ENCODE assay signal across 22 cellular contexts in genomic region chr3:69119138-69119537, GRCh38. TPM values are rescaled to one million over a fixed set of nuclear protein-coding genes. Genes with fewer than 3 reads are reported as not detected.
DNase-seq lines count a peak whose midpoint lies in the region; ATAC-seq, FAIRE-seq and TF ChIP-seq lines count a peak whose summit lies in the region.
"Had no signal": no experiment of that assay in that cellular context is flagged by ENCODE, and none has a peak within 500 bp of the region (broad histone marks: within the 10 kb centered on the region; RNA-seq: fewer than 3 reads in every experiment).

No MANE protein-coding gene starts in this region.

- no peak overlapping the region for H3K4me3 ChIP-seq in K562
- H3K4me3 ChIP-seq in psoas muscle: peak overlapping the region; percentile 65
- H3K4me3 ChIP-seq: A549 had no signal

- H3K36me3 Mint-ChIP-seq in activated naive CD8-positive, alpha-beta T cell: peaks cover 2% of the 10 kb centered on the region
- H3K36me3 Mint-ChIP-seq in activated naive CD8-positive, alpha-beta T cell treated with anti-CD3 and anti-CD28 coated beads for 36 hours: no peaks in the 10 kb centered on the region

- no peak for TF ChIP-seq EP300 in K562 (IDR thresholded peaks at IDR 0.05; ENCODE audit: low read length)

- H3K4me1 Mint-ChIP-seq in activated naive CD8-positive, alpha-beta T cell (ENCODE audit: low read depth): peaks cover 6% of the 10 kb centered on the region
- peaks cover 5% of the 10 kb centered on the region for H3K4me1 Mint-ChIP-seq in activated naive CD8-positive, alpha-beta T cell treated with anti-CD3 and anti-CD28 coated beads for 36 hours

- H3K9me3 Mint-ChIP-seq in activated naive CD8-positive, alpha-beta T cell (ENCODE audit: low read depth): no peaks in the 10 kb centered on the region
- no peaks in the 10 kb centered on the region for H3K9me3 Mint-ChIP-seq in activated naive CD8-positive, alpha-beta T cell treated with anti-CD3 and anti-CD28 coated beads for 36 hours
- H3K9me3 Mint-ChIP-seq: CD4-positive, alpha-beta T cell; H9 had no signal

- no peak for TF ChIP-seq CTCF in K562 (IDR thresholded peaks at IDR 0.05 in 2 of 3, conservative IDR thresholded peaks at IDR 0.05 in 1 of 3; ENCODE audit: insufficient read depth in 2 of 3, low read depth in 1 of 3, low read length in 3 of 3)
- TF ChIP-seq CTCF in psoas muscle (IDR thresholded peaks at IDR 0.05): no peak

- peak overlapping the region; percentile 32; the same call in 1 of the 2 replicates for H3K4me2 ChIP-seq in K562 (ENCODE audit: insufficient read depth, low read length)
- H3K4me2 ChIP-seq: A549 had no signal

- no peaks in the 10 kb centered on the region for H3K79me2 ChIP-seq in K562 (ENCODE audit: control insufficient read depth, insufficient read depth, low read length)

- CTCF ChIA-PET in K562 (lab: Yijun Ruan, JAX; ENCODE audit: low intra/inter-chr PET ratio): no interaction called here

- H3K27ac Mint-ChIP-seq in activated naive CD8-positive, alpha-beta T cell: peak overlapping the region; percentile 31
- no peak overlapping the region for H3K27ac Mint-ChIP-seq in activated naive CD8-positive, alpha-beta T cell treated with anti-CD3 and anti-CD28 coated beads for 36 hours
- H3K27ac Mint-ChIP-seq: CD4-positive, alpha-beta T cell; H9 had no signal

- BruUV-seq in K562 (replicated peaks; lab: Mats Ljungman, UMichigan): no TSS peak

- H2AFZ ChIP-seq in K562 (ENCODE audit: low read depth, low read length): peak overlapping the region; percentile 62; the same call in 1 of the 2 replicates

- no peaks in the 10 kb centered on the region for H4K20me1 ChIP-seq in K562 (replicated peaks; ENCODE audit: control insufficient read depth, insufficient read depth, low read length)

- in situ Hi-C loops in K562 (cut with MboI): no loop called here

- POLR2A ChIA-PET in K562 (lab: Yijun Ruan, JAX): interaction anchor here (0.8 to 0.9 kb wide), 2 partner anchors 12 to 74 kb away, joined by 3 read pairs; no protein-coding TSS in a partner anchor

- H3K27me3 ChIP-seq in K562 (ENCODE audit: control insufficient read depth in 2 of 2, insufficient read depth in 2 of 2, low read length in 2 of 2): no peaks in the 10 kb centered on the region
- no peaks in the 10 kb centered on the region for H3K27me3 ChIP-seq in psoas muscle (ENCODE audit: insufficient read depth in 3 of 3, low read length in 2 of 3)

- intact Hi-C loops in K562 (cut with micrococcal nuclease) (no loop called here), psoas muscle (cut with DNase I) (loop anchor here in 1 of 2 donors (5.0 kb wide), 1 partner anchor 37 kb away; the partner anchor contains the start of genes ARL6IP5 and UBA3)

- no peak for FAIRE-seq in K562 (lab: Jason Lieb, UNC)
- FAIRE-seq: A549, D721Med, G401.6, GM12891, GM18507 had no signal

- DNase-seq in activated naive CD8-positive, alpha-beta T cell treated with anti-CD3 and anti-CD28 coated beads for 36 hours: no peak
- DNase-seq in K562 (ENCODE audit: extremely low read depth in 1 of 4, low spot score in 3 of 4) (no peak), psoas muscle (no peak), cerebellar cortex (ENCODE audit: low spot score) (no peak), globus pallidus (ENCODE audit: low spot score) (no peak)
- DNase-seq: AML-193; Caco-2; CD4-positive, alpha-beta T cell; GOT3; H9; IMR-90 had no signal

- no peak overlapping the region for H3K4me3 Mint-ChIP-seq in activated naive CD8-positive, alpha-beta T cell
- no peak overlapping the region for H3K4me3 Mint-ChIP-seq in activated naive CD8-positive, alpha-beta T cell treated with anti-CD3 and anti-CD28 coated beads for 36 hours
- H3K4me3 Mint-ChIP-seq: CD4-positive, alpha-beta T cell; H9 had no signal

- H3K36me3 ChIP-seq in K562 (ENCODE audit: control insufficient read depth, insufficient read depth, low read length) (no peaks in the 10 kb centered on the region), psoas muscle (ENCODE audit: insufficient read depth in 1 of 2, low read depth in 1 of 2) (peaks cover 0 to 12% of the 10 kb centered on the region in 2 donors)

- no peak for TF ChIP-seq POLR2A in K562 (conservative IDR thresholded peaks at IDR 0.05)

- H3K27me3 Mint-ChIP-seq in activated naive CD8-positive, alpha-beta T cell: no peaks in the 10 kb centered on the region
- no peaks in the 10 kb centered on the region for H3K27me3 Mint-ChIP-seq in activated naive CD8-positive, alpha-beta T cell treated with anti-CD3 and anti-CD28 coated beads for 36 hours
- H3K27me3 Mint-ChIP-seq: CD4-positive, alpha-beta T cell had no signal

- no peak overlapping the region for H3K9ac ChIP-seq in K562 (ENCODE audit: insufficient read depth in 1 of 2, low read depth in 2 of 2, low read length in 2 of 2)

- 35% methylated on average over 5 of the region's 6 CpGs for WGBS in K562 (ENCODE audit: insufficient coverage, low coverage, missing lambda C conversion rate)
- 41 to 59% (median 54%) methylated on average over 6 of the region's 6 CpGs for WGBS in psoas muscle, 3 donors

- H3K4me1 ChIP-seq in K562 (replicated peaks in 1 of 2; ENCODE audit: control insufficient read depth in 2 of 2, insufficient read depth in 2 of 2, low read length in 2 of 2) (no peaks in the 10 kb centered on the region; a peak in 1 of 5 replicates), psoas muscle (peaks cover 38% of the 10 kb centered on the region)
- H3K4me1 ChIP-seq: A549 had no signal

- H3K9me3 ChIP-seq in K562 (replicated peaks; ENCODE audit: control insufficient read depth, insufficient read depth, low read depth, low read length) (no peaks in the 10 kb centered on the region), psoas muscle (no peaks in the 10 kb centered on the region)
- H3K9me3 ChIP-seq: A549, Caco-2 had no signal

- H3K9me1 ChIP-seq in K562 (ENCODE audit: control insufficient read depth, insufficient read depth, low read length): no peaks in the 10 kb centered on the region

- H3K27ac ChIP-seq in K562 (ENCODE audit: extremely low read depth, low read depth, low read length) (no peak overlapping the region), psoas muscle (peak overlapping the region; percentile 98), temporal lobe (ENCODE audit: low read depth, low read length) (peak overlapping the region; percentile 44)
- H3K27ac ChIP-seq: 22Rv1, A549, C4-2B, HL-60 had no signal

- TF ChIP-seq RAD21 in K562 (CRISPR knock-in tag; conservative IDR thresholded peaks at IDR 0.05 in 1 of 2, IDR thresholded peaks at IDR 0.05 in 1 of 2): no peak

- ATAC-seq in K562: no peak
- peak; percentile 22 to 39 (median 32) for ATAC-seq in psoas muscle
- ATAC-seq: A549 had no signal

RNA-seq across cellular contexts. Expression of gene LMOD3, which starts 3.3 kb away (rescaled TPM):
- not detected for total RNA-seq in activated naive CD8-positive, alpha-beta T cell treated with anti-CD3 and anti-CD28 coated beads for 36 hours
- total RNA-seq in K562 (2011; cell fraction: chromatin; rRNA removed; ENCODE audit: low replicate concordance): not detected in 2 replicates
- total RNA-seq in K562 (2011; cell fraction: nucleolus; rRNA removed): not detected in 2 replicates
- total RNA-seq in K562 (2011; cell fraction: nucleoplasm; rRNA removed): not detected in 2 replicates
- total RNA-seq in K562 (2014; rRNA removed): not detected in 2 replicates
- not detected in 2 replicates for total RNA-seq in K562 (2014; rRNA removed; fragmentation: Illumina TruSeq; extraction: Trizol)
- not detected in 2 replicates for total RNA-seq in K562 (2015; rRNA removed; fragmentation: Illumina TruSeq; extraction: Trizol)
- total RNA-seq in K562 (2021): not detected in 2 replicates
- not detected in 2 replicates for polyA plus RNA-seq in K562 (2011; rRNA removed)
- polyA plus RNA-seq in K562 (2011; cell fraction: cytosol; rRNA removed): not detected in 2 replicates
- not detected in 2 replicates for polyA plus RNA-seq in K562 (2011; cell fraction: nucleus; rRNA removed)
- polyA plus RNA-seq in K562 (2012): 0.03 and 0.10 TPM in 2 replicates
- polyA plus RNA-seq in K562 (2014; fragmentation: Illumina TruSeq; extraction: Trizol): not detected in 2 replicates
- polyA plus RNA-seq in K562 (2014; fragmentation: Nextera tagmentation; extraction: Ambion mirVana): under 1 TPM in 1 of 2 experiments, not detected in 1; 0.03 TPM
- not detected in 2 replicates for polyA plus RNA-seq in K562 (2014; rRNA removed)
- not detected in 2 replicates for polyA minus RNA-seq in K562 (2011; rRNA and poly(A)+ RNA removed)
- polyA minus RNA-seq in K562 (2011; cell fraction: cytosol; rRNA and poly(A)+ RNA removed): not detected in 2 replicates
- not detected in 2 replicates for polyA minus RNA-seq in K562 (2011; cell fraction: nucleus; rRNA and poly(A)+ RNA removed)
- total RNA-seq in psoas muscle: 100 to 1,000 TPM; 127 to 258 (median 174) TPM
- polyA plus RNA-seq in psoas muscle: 100 to 1,000 TPM in 2 of 3 donors, 1 to 10 TPM in 1; 9.0 to 133 (median 129) TPM
- under 0.01 TPM for total RNA-seq in temporal lobe
- total RNA-seq: Caco-2; CD4-positive, alpha-beta T cell; H9; IMR-90 had no signal
- polyA plus RNA-seq: A549, BJ, IMR-90 had no signal

RNA-seq across cellular contexts. Expression of gene ARL6IP5, which starts 34.4 kb away (rescaled TPM):
- 10 to 100 TPM; 67.6 to 69.0 TPM for total RNA-seq in activated naive CD8-positive, alpha-beta T cell treated with anti-CD3 and anti-CD28 coated beads for 36 hours
- total RNA-seq in K562 (2011; cell fraction: chromatin; rRNA removed; ENCODE audit: low replicate concordance): 6.7 and 11.2 TPM in 2 replicates
- total RNA-seq in K562 (2011; cell fraction: nucleolus; rRNA removed): 10.8 TPM in 2 replicates
- 14.4 and 14.6 TPM in 2 replicates for total RNA-seq in K562 (2011; cell fraction: nucleoplasm; rRNA removed)
- total RNA-seq in K562 (2014; rRNA removed) (11.3 and 11.9 TPM in 2 replicates), K562 (2014; rRNA removed; fragmentation: Illumina TruSeq; extraction: Trizol) (12.7 and 13.0 TPM in 2 replicates), K562 (2015; rRNA removed; fragmentation: Illumina TruSeq; extraction: Trizol) (9.4 and 10.7 TPM in 2 replicates), K562 (2021) (11.5 and 15.2 TPM in 2 replicates), psoas muscle (100 to 1,000 TPM; 121 to 191 (median 156) TPM), temporal lobe (47.2 TPM)
- polyA plus RNA-seq in K562 (2011; rRNA removed) (21.5 and 22.0 TPM in 2 replicates), K562 (2014; fragmentation: Illumina TruSeq; extraction: Trizol) (16.8 and 20.6 TPM in 2 replicates), K562 (2014; fragmentation: Nextera tagmentation; extraction: Ambion mirVana) (10 to 100 TPM; 51.8 to 54.0 TPM), K562 (2014; rRNA removed) (10.3 and 14.6 TPM in 2 replicates), psoas muscle (100 to 1,000 TPM in 2 of 3 donors, 10 to 100 TPM in 1; 82.1 to 171 (median 146) TPM)
- polyA plus RNA-seq in K562 (2011; cell fraction: cytosol; rRNA removed): 22.4 and 25.0 TPM in 2 replicates
- polyA plus RNA-seq in K562 (2011; cell fraction: nucleus; rRNA removed): 3.3 and 6.6 TPM in 2 replicates
- polyA plus RNA-seq in K562 (2012): 16.2 and 23.1 TPM in 2 replicates
- polyA minus RNA-seq in K562 (2011; rRNA and poly(A)+ RNA removed): 21.9 and 23.0 TPM in 2 replicates
- polyA minus RNA-seq in K562 (2011; cell fraction: cytosol; rRNA and poly(A)+ RNA removed): 11.2 and 13.1 TPM in 2 replicates
- 1.3 and 3.7 TPM in 2 replicates for polyA minus RNA-seq in K562 (2011; cell fraction: nucleus; rRNA and poly(A)+ RNA removed)

RNA-seq across cellular contexts. Expression of gene UBA3, which starts 39.0 kb away (rescaled TPM):
- 10 to 100 TPM; 64.1 to 74.3 TPM for total RNA-seq in activated naive CD8-positive, alpha-beta T cell treated with anti-CD3 and anti-CD28 coated beads for 36 hours
- 34.9 and 77.4 TPM in 2 replicates for total RNA-seq in K562 (2011; cell fraction: chromatin; rRNA removed; ENCODE audit: low replicate concordance)
- 20.9 and 22.8 TPM in 2 replicates for total RNA-seq in K562 (2011; cell fraction: nucleolus; rRNA removed)
- total RNA-seq in K562 (2011; cell fraction: nucleoplasm; rRNA removed): 42.0 and 48.9 TPM in 2 replicates
- total RNA-seq in K562 (2014; rRNA removed) (23.2 and 28.9 TPM in 2 replicates), K562 (2014; rRNA removed; fragmentation: Illumina TruSeq; extraction: Trizol) (35.4 and 40.9 TPM in 2 replicates), K562 (2015; rRNA removed; fragmentation: Illumina TruSeq; extraction: Trizol) (33.9 and 38.6 TPM in 2 replicates), K562 (2021) (31.2 and 33.8 TPM in 2 replicates), psoas muscle (10 to 100 TPM; 32.7 to 44.6 (median 42.3) TPM), temporal lobe (76.2 TPM)
- polyA plus RNA-seq in K562 (2011; rRNA removed) (42.5 and 58.2 TPM in 2 replicates), K562 (2014; fragmentation: Illumina TruSeq; extraction: Trizol) (30.7 and 45.2 TPM in 2 replicates), K562 (2014; fragmentation: Nextera tagmentation; extraction: Ambion mirVana) (10 to 100 TPM; 58.3 to 80.0 TPM), K562 (2014; rRNA removed) (36.7 and 42.0 TPM in 2 replicates), psoas muscle (10 to 100 TPM; 20.5 to 59.3 (median 29.5) TPM)
- 11.9 and 19.8 TPM in 2 replicates for polyA plus RNA-seq in K562 (2011; cell fraction: cytosol; rRNA removed)
- 37.5 and 53.9 TPM in 2 replicates for polyA plus RNA-seq in K562 (2011; cell fraction: nucleus; rRNA removed)
- polyA plus RNA-seq in K562 (2012): 28.0 and 29.6 TPM in 2 replicates
- 28.8 and 29.4 TPM in 2 replicates for polyA minus RNA-seq in K562 (2011; rRNA and poly(A)+ RNA removed)
- polyA minus RNA-seq in K562 (2011; cell fraction: cytosol; rRNA and poly(A)+ RNA removed): 9.5 and 9.9 TPM in 2 replicates
- polyA minus RNA-seq in K562 (2011; cell fraction: nucleus; rRNA and poly(A)+ RNA removed): 24.2 and 38.8 TPM in 2 replicates

Comparison
In these comparisons a context has a peak if more than half of its experiments do, and no peak if none do; other contexts are left out.
1. RNA of gene LMOD3, which starts 3.3 kb away (total RNA-seq): 127 to 258 TPM in psoas muscle; not detected in activated naive CD8-positive, alpha-beta T cell treated with anti-CD3 and anti-CD28 coated beads for 36 hours, not detected in K562 and under 0.01 TPM in temporal lobe (single experiment); every median in the first group is over 100 times any median in the second.